Comparison of ENCODE assay signal across 10 cellular contexts in the genomic region with DNA sequence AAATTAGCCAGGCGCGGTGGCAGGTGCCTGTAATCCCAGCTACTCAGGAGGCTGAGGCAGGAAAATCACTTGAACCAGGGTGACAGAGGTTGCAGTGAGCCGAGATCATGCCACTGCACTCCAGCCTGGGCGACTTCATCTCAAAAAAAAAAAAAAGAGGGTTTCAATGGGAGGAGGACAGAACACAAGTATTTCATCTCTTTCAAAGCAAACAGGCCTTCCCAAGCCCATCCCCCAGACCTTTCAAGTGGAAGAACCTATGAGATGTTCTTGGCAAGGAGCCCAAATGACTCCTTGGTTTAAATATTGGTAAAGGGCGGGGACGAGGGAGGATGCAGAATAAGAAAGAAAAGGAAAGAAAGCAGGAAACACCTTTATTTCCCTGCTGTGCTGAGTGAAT.
DNase-seq lines count a peak whose midpoint lies in the region; ATAC-seq and TF ChIP-seq lines count a peak whose summit lies in the region.
"Had no signal": no experiment of that assay in that cellular context is flagged by ENCODE, and none has a peak within 500 bp of the region (broad histone marks: within the 10 kb centered on the region; RNA-seq: fewer than 3 reads in every experiment).

No MANE protein-coding gene starts in this region.

- H3K4me3 ChIP-seq in lower lobe of right lung: no peak overlapping the region
- H3K4me3 ChIP-seq in CD8-positive, alpha-beta memory T cell (ENCODE audit: low read length): no peak overlapping the region

- peaks cover 28% of the 10 kb centered on the region for H3K36me3 ChIP-seq in lower lobe of right lung
- no peaks in the 10 kb centered on the region for H3K36me3 ChIP-seq in CD8-positive, alpha-beta memory T cell (ENCODE audit: insufficient read depth, low read length)

- H3K4me3 Mint-ChIP-seq in CD8-positive, alpha-beta memory T cell: no peak overlapping the region
- H3K4me3 Mint-ChIP-seq: stimulated activated memory B cell treated with anti-CD40 and anti-IgM and Interleukin-4, amounts not matched to agents 10 μg/mL and 1 μg/mL and 100 μg/mL, for 72 hours had no signal

- no peak overlapping the region for H3K27ac ChIP-seq in lower lobe of right lung
- H3K27ac ChIP-seq in CD8-positive, alpha-beta memory T cell (ENCODE audit: low read depth, low read length): no peak overlapping the region

- POLR2A ChIA-PET in CD8-positive, alpha-beta memory T cell (lab: Charles Lee): no interaction called here

- no peaks in the 10 kb centered on the region for H3K27me3 Mint-ChIP-seq in CD8-positive, alpha-beta memory T cell
- H3K27me3 Mint-ChIP-seq: stimulated activated memory B cell treated with anti-CD40 and anti-IgM and Interleukin-4, amounts not matched to agents 10 μg/mL and 1 μg/mL and 100 μg/mL, for 72 hours had no signal

- H3K4me1 Mint-ChIP-seq in CD8-positive, alpha-beta memory T cell: no peaks in the 10 kb centered on the region

- H3K9me3 ChIP-seq in lower lobe of right lung: no peaks in the 10 kb centered on the region
- no peaks in the 10 kb centered on the region for H3K9me3 ChIP-seq in CD8-positive, alpha-beta memory T cell (ENCODE audit: low read length)

- peaks cover 3% of the 10 kb centered on the region for H3K4me1 ChIP-seq in lower lobe of right lung
- H3K4me1 ChIP-seq in CD8-positive, alpha-beta memory T cell (ENCODE audit: insufficient read depth, low read length): no peaks in the 10 kb centered on the region

- DNase-seq in DMS79 (lab: John Stamatoyannopoulos, UW) (peak; percentile 92), NCI-H1105 (lab: John Stamatoyannopoulos, UW) (peak; percentile 87), lower lobe of right lung (no peak), H4 (ENCODE audit: low spot score) (no peak)
- peak; percentile 13 for DNase-seq in activated CD8-positive, alpha-beta memory T cell treated with anti-CD3 and anti-CD28 coated beads, Interleukin-2, amount 50 U/mL, for 48 hours
- DNase-seq in activated effector memory CD4-positive, alpha-beta T cell treated with Interleukin-2 at 50 U/mL for 16 hours: no peak
- DNase-seq in CD8-positive, alpha-beta memory T cell: no peak
- DNase-seq: amygdala had no signal

- CTCF ChIA-PET in CD8-positive, alpha-beta memory T cell (lab: Charles Lee): no interaction called here

- H3K27ac Mint-ChIP-seq in CD8-positive, alpha-beta memory T cell: no peak overlapping the region
- H3K27ac Mint-ChIP-seq: stimulated activated memory B cell treated with anti-CD40 and anti-IgM and Interleukin-4, amounts not matched to agents 10 μg/mL and 1 μg/mL and 100 μg/mL, for 72 hours had no signal

- intact Hi-C loops in lower lobe of right lung (cut with DNase I): no loop called here

- no peak for TF ChIP-seq CTCF in lower lobe of right lung (IDR thresholded peaks at IDR 0.05)

- peaks cover 0 to 55% (median 13%) of the 10 kb centered on the region in 3 donors for H3K36me3 Mint-ChIP-seq in CD8-positive, alpha-beta memory T cell

- H3K27me3 ChIP-seq in lower lobe of right lung (ENCODE audit: low read depth): no peaks in the 10 kb centered on the region
- H3K27me3 ChIP-seq in CD8-positive, alpha-beta memory T cell (ENCODE audit: insufficient read depth, low read length, poor library complexity, severe bottlenecking): no peaks in the 10 kb centered on the region

- no peaks in the 10 kb centered on the region for H3K9me3 Mint-ChIP-seq in CD8-positive, alpha-beta memory T cell
- H3K9me3 Mint-ChIP-seq: stimulated activated memory B cell treated with anti-CD40 and anti-IgM and Interleukin-4, amounts not matched to agents 10 μg/mL and 1 μg/mL and 100 μg/mL, for 72 hours had no signal

- ATAC-seq in lower lobe of right lung: peak; percentile 26 to 51
- ATAC-seq in HG03432 (IDR thresholded peaks at IDR 0.05; ENCODE audit: unreplicated experiment): no peak
- ATAC-seq: stimulated activated memory B cell treated with anti-CD40 and anti-IgM and Interleukin-4, amounts not matched to agents 10 μg/mL and 1 μg/mL and 100 μg/mL, for 72 hours had no signal

Comparison
In these comparisons a context has a peak if more than half of its experiments do, and no peak if none do; other contexts are left out.
1. DNase-seq: peak in DMS79 (single experiment), NCI-H1105 (single experiment) and activated CD8-positive, alpha-beta memory T cell treated with anti-CD3 and anti-CD28 coated beads, Interleukin-2, amount 50 U/mL, for 48 hours (single experiment); none in lower lobe of right lung (single experiment), activated effector memory CD4-positive, alpha-beta T cell treated with Interleukin-2 at 50 U/mL for 16 hours (single experiment), CD8-positive, alpha-beta memory T cell (0 of 5) and H4 (single experiment).